Comparison of ENCODE assay signal across 8 cellular contexts in the genomic region with DNA sequence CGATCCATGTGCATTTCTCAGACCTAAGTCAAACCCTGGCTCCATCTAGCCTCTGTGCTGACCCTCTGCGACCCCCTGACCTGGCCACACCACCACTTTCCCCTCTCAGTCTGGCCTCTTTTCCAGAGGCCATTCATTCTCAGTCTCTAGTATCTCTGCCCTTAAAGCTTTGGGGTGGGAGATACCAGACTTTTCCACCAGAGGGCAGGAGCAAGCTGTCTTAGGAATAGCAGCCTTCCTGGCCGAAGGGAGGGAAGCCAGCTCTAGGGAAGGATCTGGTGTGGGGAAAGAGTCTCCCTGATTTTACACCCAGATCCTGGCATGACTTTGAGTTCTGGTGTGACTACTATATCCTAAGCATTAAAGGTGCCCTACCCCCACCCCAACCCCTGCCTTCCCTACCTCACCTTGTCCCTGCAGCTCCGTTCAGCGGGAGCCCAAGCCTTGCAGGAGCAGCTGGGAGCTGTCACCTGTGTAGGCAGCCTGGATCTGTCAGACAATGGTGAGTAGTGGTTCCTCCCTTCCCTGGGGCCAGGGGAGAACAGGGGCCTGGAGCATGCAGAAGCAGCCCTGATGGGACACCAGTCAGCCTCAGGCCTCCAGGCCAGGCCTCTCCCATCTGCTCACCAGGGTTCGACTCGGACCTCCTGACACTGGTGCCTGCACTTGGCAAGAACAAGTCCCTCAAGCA. TPM values are rescaled to one million over a fixed set of nuclear protein-coding genes. Genes with fewer than 3 reads are reported as not detected.
DNase-seq lines count a peak whose midpoint lies in the region; ATAC-seq, FAIRE-seq and TF ChIP-seq lines count a peak whose summit lies in the region.

No MANE protein-coding gene starts in this region.

- H3K36me3 ChIP-seq in GM06990 (ENCODE audit: control insufficient read depth, insufficient read depth, low read length) = no peaks in the 10 kb centered on the region
- H3K36me3 ChIP-seq in OCI-LY7 (ENCODE audit: insufficient read depth, low read length) = no peaks in the 10 kb centered on the region
- H3K36me3 ChIP-seq in astrocyte (ENCODE audit: insufficient read depth, low read length) = no peaks in the 10 kb centered on the region
- H3K36me3 ChIP-seq in left ventricle myocardium inferior = no peaks in the 10 kb centered on the region

- H3K4me3 Mint-ChIP-seq in astrocyte (ENCODE audit: unreplicated experiment) = no peak overlapping the region

- no peaks in the 10 kb centered on the region for H3K4me1 Mint-ChIP-seq in astrocyte (ENCODE audit: low read depth, unreplicated experiment)

- no peak overlapping the region for H3K9ac ChIP-seq in astrocyte (ENCODE audit: low read length)

- H3K9me3 ChIP-seq in OCI-LY7 (ENCODE audit: low read length) (no peaks in the 10 kb centered on the region), astrocyte (ENCODE audit: insufficient read depth, low read depth, low read length) (no peaks in the 10 kb centered on the region), left ventricle myocardium inferior (replicated peaks) (no peaks in the 10 kb centered on the region)

- no peak overlapping the region for H3K27ac Mint-ChIP-seq in astrocyte (ENCODE audit: unreplicated experiment)

- TF ChIP-seq CTCF in GM06990 (IDR thresholded peaks at IDR 0.05; ENCODE audit: insufficient read depth, low read length, poor library complexity, severe bottlenecking) = peak; percentile 73
- TF ChIP-seq CTCF in HL-60 (IDR thresholded peaks at IDR 0.05; ENCODE audit: insufficient read depth, low read length) = peak; percentile 89
- peak; percentile 61 for TF ChIP-seq CTCF in OCI-LY7 (conservative IDR thresholded peaks at IDR 0.05; ENCODE audit: low read length)
- peak; percentile 45 for TF ChIP-seq CTCF in astrocyte (IDR thresholded peaks at IDR 0.05; ENCODE audit: insufficient read depth, low read depth, low read length)
- TF ChIP-seq CTCF in left ventricle myocardium inferior (IDR thresholded peaks at IDR 0.05; ENCODE audit: borderline replicate concordance) = peak; percentile 84

- H3K27me3 Mint-ChIP-seq in astrocyte (ENCODE audit: low read depth, unreplicated experiment) = peaks cover 68% of the 10 kb centered on the region

- no peak for ATAC-seq in GM21529 (IDR thresholded peaks at IDR 0.05; ENCODE audit: unreplicated experiment)

- CTCF ChIA-PET in OCI-LY7 (lab: Charles Lee; ENCODE audit: unreplicated experiment) = interaction anchor here (1.6 kb wide), 1 partner anchor 32 kb away, joined by 8 read pairs; no protein-coding TSS in a partner anchor

- BruUV-seq in OCI-LY7 (replicated peaks; lab: Mats Ljungman, UMichigan) = no TSS peak

- H3K9me3 Mint-ChIP-seq in astrocyte (ENCODE audit: unreplicated experiment) = no peaks in the 10 kb centered on the region

- H3K4me3 ChIP-seq in GM06990 (replicated peaks; ENCODE audit: low read depth, low read length) (no peak overlapping the region), HL-60 (replicated peaks; ENCODE audit: insufficient read depth, low read length) (no peak overlapping the region), OCI-LY7 (ENCODE audit: low read depth, low read length, poor library complexity, severe bottlenecking) (no peak overlapping the region), astrocyte (ENCODE audit: insufficient read depth, low read depth, low read length) (no peak overlapping the region), left ventricle myocardium inferior (no peak overlapping the region)

- POLR2A ChIA-PET in OCI-LY7 (lab: Charles Lee) = interaction anchor here (0.6 kb wide), 1 partner anchor 681 kb away, joined by 4 read pairs; no protein-coding TSS in a partner anchor

- H3K4me1 ChIP-seq in OCI-LY7 (ENCODE audit: insufficient read depth, low read length, poor library complexity, severe bottlenecking) (no peaks in the 10 kb centered on the region), astrocyte (ENCODE audit: insufficient read depth, low read length) (no peaks in the 10 kb centered on the region), left ventricle myocardium inferior (no peaks in the 10 kb centered on the region)

- peak; percentile 80 for DNase-seq in AG08396 (ENCODE audit: low spot score)
- DNase-seq in GM06990 (ENCODE audit: extremely low read depth, insufficient read length) = no peak
- peak in 1 of 2 experiments; percentile 72 for DNase-seq in HL-60 (ENCODE audit: low read depth in 1 of 2, low spot score in 1 of 2)
- peak; percentile 41 for DNase-seq in OCI-LY7 (ENCODE audit: low spot score)
- DNase-seq in astrocyte (ENCODE audit: low read depth) = peak; percentile 31
- peak; percentile 45 for DNase-seq in left ventricle myocardium inferior
- peak; percentile 74 for DNase-seq in retina

- no peak overlapping the region for H3K27ac ChIP-seq in HL-60 (replicated peaks)
- H3K27ac ChIP-seq in OCI-LY7 (ENCODE audit: low read depth, low read length, poor library complexity, severe bottlenecking) = no peak overlapping the region
- no peak overlapping the region for H3K27ac ChIP-seq in astrocyte (ENCODE audit: low read depth, low read length)
- no peak overlapping the region for H3K27ac ChIP-seq in left ventricle myocardium inferior (replicated peaks)

- H2AFZ ChIP-seq in OCI-LY7 (ENCODE audit: low read length) (no peak overlapping the region), astrocyte (ENCODE audit: low read depth, low read length) (no peak overlapping the region)

- H3K79me2 ChIP-seq in OCI-LY7 (ENCODE audit: insufficient read depth, low read depth, low read length) = no peaks in the 10 kb centered on the region
- H3K79me2 ChIP-seq in astrocyte (ENCODE audit: insufficient read depth, low read length) = no peaks in the 10 kb centered on the region

- intact Hi-C loops in OCI-LY7 (cut with micrococcal nuclease; ENCODE audit: unreplicated experiment) (loop anchor here (1.0 to 2.0 kb wide), 2 partner anchors 32 to 50 kb away; no protein-coding TSS in a partner anchor), left ventricle myocardium inferior (cut with micrococcal nuclease) (no loop called here)

- H3K27me3 ChIP-seq in GM06990 (replicated peaks; ENCODE audit: control insufficient read depth, insufficient read depth, low read length) (no peaks in the 10 kb centered on the region; the same call in 1 of the 2 replicates), HL-60 (ENCODE audit: insufficient read depth, poor library complexity, severe bottlenecking) (peaks cover 5% of the 10 kb centered on the region), astrocyte (ENCODE audit: insufficient read depth, low read length) (peaks cover 3% of the 10 kb centered on the region), left ventricle myocardium inferior (ENCODE audit: low read depth) (peaks cover 21% of the 10 kb centered on the region)

- H3K9me2 ChIP-seq in OCI-LY7 (ENCODE audit: insufficient read depth, low read length) = no peaks in the 10 kb centered on the region

- H3K4me2 ChIP-seq in OCI-LY7 (ENCODE audit: low read length) (no peak overlapping the region), astrocyte (ENCODE audit: low read length) (no peak overlapping the region)

- no peak for FAIRE-seq in astrocyte (lab: Jason Lieb, UNC)

- no peaks in the 10 kb centered on the region for H3K36me3 Mint-ChIP-seq in astrocyte (ENCODE audit: low read depth, unreplicated experiment)

- H4K20me1 ChIP-seq in OCI-LY7 (ENCODE audit: insufficient read depth, low read length) (no peaks in the 10 kb centered on the region), astrocyte (ENCODE audit: insufficient read depth, low read length) (no peaks in the 10 kb centered on the region)

RNA-seq across cellular contexts. Expression of a gene that starts 6.6 kb away (rescaled TPM):
- 0.03 and 0.32 TPM in 2 replicates for total RNA-seq in OCI-LY7 (2014; rRNA removed; shearing (Covaris generic))
- total RNA-seq in OCI-LY7 (2022) (0.21 TPM in 1 of 2 replicates, not detected in the other), astrocyte (0.34 and 0.38 TPM in 2 replicates), left ventricle myocardium inferior (0.11 TPM)

RNA-seq across cellular contexts. Expression of a gene that starts 13.0 kb away (rescaled TPM):
- 0.10 TPM in 1 of 2 replicates, not detected in the other for total RNA-seq in OCI-LY7 (2014; rRNA removed; shearing (Covaris generic))
- total RNA-seq in OCI-LY7 (2022) (not detected in 2 replicates), astrocyte (not detected in 2 replicates), left ventricle myocardium inferior (not detected)

RNA-seq across cellular contexts. Expression of a gene that starts 35.7 kb away (rescaled TPM):
- 33.7 and 43.6 TPM in 2 replicates for total RNA-seq in OCI-LY7 (2014; rRNA removed; shearing (Covaris generic))
- total RNA-seq in OCI-LY7 (2022) (130 TPM in 2 replicates), astrocyte (73.8 and 101 TPM in 2 replicates), left ventricle myocardium inferior (3.1 TPM)

RNA-seq across cellular contexts. Expression of a gene that starts 56.2 kb away (rescaled TPM):
- total RNA-seq in OCI-LY7 (2014; rRNA removed; shearing (Covaris generic)) = 75.5 and 79.2 TPM in 2 replicates
- total RNA-seq in OCI-LY7 (2022) = 63.6 and 77.3 TPM in 2 replicates
- 26.9 and 27.1 TPM in 2 replicates for total RNA-seq in astrocyte
- 74.7 TPM for total RNA-seq in left ventricle myocardium inferior

RNA-seq across cellular contexts. Expression of a gene that starts 56.3 kb away (rescaled TPM):
- total RNA-seq in OCI-LY7 (2014; rRNA removed; shearing (Covaris generic)) = 3.1 and 4.6 TPM in 2 replicates
- 7.5 and 8.1 TPM in 2 replicates for total RNA-seq in OCI-LY7 (2022)
- 0.48 and 0.70 TPM in 2 replicates for total RNA-seq in astrocyte
- total RNA-seq in left ventricle myocardium inferior = 1.5 TPM
